In the genomic region with DNA sequence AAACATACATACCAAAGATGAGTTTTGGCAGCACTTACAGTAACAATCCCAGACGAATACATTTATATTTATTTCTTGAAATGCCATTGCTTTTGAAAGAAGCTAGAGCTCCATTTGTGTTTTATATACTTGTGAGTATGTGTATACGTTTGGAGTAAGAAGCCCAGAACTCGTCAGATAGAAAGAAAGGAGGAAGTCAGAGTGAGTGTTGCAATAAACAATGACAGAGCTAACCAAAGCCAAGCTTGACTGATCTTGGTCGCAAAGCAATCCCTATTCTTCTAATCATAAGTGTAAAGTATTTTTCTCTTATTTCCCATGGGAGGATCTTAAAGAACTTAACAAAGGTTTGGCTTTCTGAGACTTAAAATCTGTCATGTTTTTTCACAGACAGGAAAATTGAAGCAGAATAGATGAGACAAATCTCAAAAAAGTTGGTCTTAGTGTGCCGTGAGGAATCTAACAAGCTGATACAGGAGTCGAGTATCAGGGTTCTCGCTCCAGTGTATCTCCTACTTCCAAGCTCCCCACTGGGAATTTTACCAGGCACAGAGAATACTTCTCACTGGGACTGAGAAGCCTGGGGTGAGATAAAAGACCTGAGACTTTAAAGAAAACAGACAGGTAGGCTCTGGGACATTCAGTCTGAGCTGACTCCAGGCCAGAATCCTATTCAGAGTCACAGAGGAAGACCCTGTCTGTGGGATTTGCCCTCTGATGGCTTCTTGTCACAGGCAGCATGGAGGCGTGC, we compare ENCODE assay signal across 15 cellular contexts.
DNase-seq lines count a peak whose midpoint lies in the region; ATAC-seq and TF ChIP-seq lines count a peak whose summit lies in the region.
"Had no signal": no experiment of that assay in that cellular context is flagged by ENCODE, and none has a peak within 500 bp of the region (broad histone marks: within the 10 kb centered on the region; RNA-seq: fewer than 3 reads in every experiment).

No MANE protein-coding gene starts in this region.

- H3K9ac ChIP-seq in BLaER1 (peak overlapping the region; percentile 36; the same call in 1 of the 2 replicates), Loucy (ENCODE audit: low read depth, low read length, poor library complexity, severe bottlenecking) (no peak overlapping the region)

- H3K27ac ChIP-seq in BLaER1 (peak overlapping the region; percentile 50), VCaP (peak overlapping the region; percentile 61), vagina (no peak overlapping the region)
- H3K27ac ChIP-seq in effector memory CD4-positive, alpha-beta T cell (ENCODE audit: insufficient read depth, low read length, poor library complexity, severe bottlenecking), result no peak overlapping the region
- H3K27ac ChIP-seq: upper lobe of left lung had no signal

- no peak overlapping the region for H3K4me3 ChIP-seq in BLaER1
- peak overlapping the region; percentile 0 for H3K4me3 ChIP-seq in Loucy (ENCODE audit: low read length, poor library complexity, severe bottlenecking)
- H3K4me3 ChIP-seq in vagina, result no peak overlapping the region
- H3K4me3 ChIP-seq in effector memory CD4-positive, alpha-beta T cell (ENCODE audit: insufficient read depth, low read depth, low read length, poor library complexity, severe bottlenecking), result no peak overlapping the region
- H3K4me3 ChIP-seq: upper lobe of left lung had no signal

- H3K9me3 ChIP-seq in BLaER1, result no peaks in the 10 kb centered on the region
- no peaks in the 10 kb centered on the region for H3K9me3 ChIP-seq in Loucy (ENCODE audit: insufficient read depth, low read depth, low read length)
- H3K9me3 ChIP-seq in vagina, result no peaks in the 10 kb centered on the region
- no peaks in the 10 kb centered on the region for H3K9me3 ChIP-seq in effector memory CD4-positive, alpha-beta T cell (ENCODE audit: control insufficient read depth, low read length)
- H3K9me3 ChIP-seq: upper lobe of left lung had no signal

- no peaks in the 10 kb centered on the region for H3K79me2 ChIP-seq in Loucy (ENCODE audit: insufficient read depth, low read length)

- no peak overlapping the region for H2AFZ ChIP-seq in Loucy (ENCODE audit: low read length)

- peaks cover 22% of the 10 kb centered on the region for H3K4me1 ChIP-seq in BLaER1
- peaks cover 49% of the 10 kb centered on the region for H3K4me1 ChIP-seq in Loucy (ENCODE audit: insufficient read depth, low read length, poor library complexity, severe bottlenecking)
- no peaks in the 10 kb centered on the region for H3K4me1 ChIP-seq in vagina
- no peaks in the 10 kb centered on the region for H3K4me1 ChIP-seq in effector memory CD4-positive, alpha-beta T cell (ENCODE audit: control insufficient read depth, insufficient read depth, low read length, poor library complexity, severe bottlenecking)
- H3K4me1 ChIP-seq: upper lobe of left lung had no signal

- no peak for TF ChIP-seq CTCF in Loucy (conservative IDR thresholded peaks at IDR 0.05; ENCODE audit: low read length)
- no peak for TF ChIP-seq CTCF in VCaP (conservative IDR thresholded peaks at IDR 0.05)
- no peak for TF ChIP-seq CTCF in vagina (IDR thresholded peaks at IDR 0.05)

- H3K9me2 ChIP-seq in Loucy (replicated peaks; ENCODE audit: low read depth, low read length), result no peaks in the 10 kb centered on the region

- H3K27me3 ChIP-seq in BLaER1 (no peaks in the 10 kb centered on the region), Loucy (ENCODE audit: insufficient read depth, low read length, poor library complexity, severe bottlenecking) (no peaks in the 10 kb centered on the region), vagina (no peaks in the 10 kb centered on the region)
- no peaks in the 10 kb centered on the region for H3K27me3 ChIP-seq in effector memory CD4-positive, alpha-beta T cell (replicated peaks; ENCODE audit: control insufficient read depth, insufficient read depth, low read length, poor library complexity, severe bottlenecking)
- H3K27me3 ChIP-seq: upper lobe of left lung had no signal

- peak; percentile 29 for DNase-seq in kidney tubule cell (ENCODE audit: low spot score)
- no peak for DNase-seq in NCI-H510A treated with DMSO at 0.1 percent for 48 hours (lab: John Stamatoyannopoulos, UW)
- DNase-seq in vagina (ENCODE audit: extremely low spot score in 2 of 2), result no peak
- DNase-seq in effector memory CD4-positive, alpha-beta T cell, result no peak
- DNase-seq: caudate nucleus; MM.1S; natural killer cell; stimulated activated CD4-positive, alpha-beta T cell treated with anti-CD3 and anti-CD28 coated beads, Interleukin-12 subunit alpha, Interleukin-12 subunit beta, amount 100 ng/mL, for 4 hours; stimulated activated naive CD4-positive, alpha-beta T cell; upper lobe of left lung had no signal

- TF ChIP-seq POLR2A in vagina (IDR thresholded peaks at IDR 0.05), result no peak

- peak overlapping the region; percentile 63 for H3K4me2 ChIP-seq in BLaER1
- peak overlapping the region; percentile 48 for H3K4me2 ChIP-seq in Loucy (ENCODE audit: low read depth, low read length, poor library complexity, severe bottlenecking)

- H4K20me1 ChIP-seq in BLaER1, result no peaks in the 10 kb centered on the region
- H4K20me1 ChIP-seq in Loucy (ENCODE audit: insufficient read depth, low read length, poor library complexity, severe bottlenecking), result no peaks in the 10 kb centered on the region

- peaks cover 7% of the 10 kb centered on the region; the same call in 1 of the 2 replicates for H3F3A ChIP-seq in Loucy (ENCODE audit: low read depth)

- intact Hi-C loops in vagina (cut with DNase I), result no loop called here

- peaks cover 85% of the 10 kb centered on the region for H3K36me3 ChIP-seq in BLaER1
- peaks cover 25% of the 10 kb centered on the region for H3K36me3 ChIP-seq in Loucy (ENCODE audit: insufficient read depth, low read length)
- peaks cover 0 to 44% of the 10 kb centered on the region in 2 donors for H3K36me3 ChIP-seq in vagina
- H3K36me3 ChIP-seq in effector memory CD4-positive, alpha-beta T cell (ENCODE audit: control insufficient read depth, insufficient read depth, low read length), result peaks cover 20% of the 10 kb centered on the region

- ATAC-seq in HG02763 (IDR thresholded peaks at IDR 0.05; ENCODE audit: unreplicated experiment), result no peak
- ATAC-seq: HCT116 had no signal

Comparison
In these comparisons a context has a peak if more than half of its experiments do, and no peak if none do; other contexts are left out.
1. H3K27ac ChIP-seq: peak in BLaER1 (single experiment) and VCaP (single experiment); none in vagina (single experiment) and effector memory CD4-positive, alpha-beta T cell (single experiment).